23 cellular contexts compared by ENCODE assay signal in the genomic region with DNA sequence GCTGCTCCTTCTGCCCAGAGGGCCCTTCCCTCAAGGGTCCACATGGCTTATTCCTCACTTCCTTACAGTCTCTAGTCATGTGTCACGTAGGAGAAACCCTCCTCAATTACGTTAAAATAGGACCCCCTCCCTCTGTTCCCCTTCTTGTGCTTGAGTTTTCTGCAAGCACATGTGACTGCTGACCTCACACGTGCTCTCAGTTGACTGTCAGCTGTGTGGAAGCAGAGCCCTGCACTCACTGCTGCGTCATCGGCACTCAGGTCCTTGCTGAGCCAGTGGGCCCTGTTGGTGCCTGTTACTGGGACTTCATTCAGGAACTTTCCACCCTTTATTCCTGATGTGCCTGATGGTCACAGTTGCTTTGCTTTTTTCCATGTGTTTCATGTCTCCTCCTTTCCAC. TPM values are rescaled to one million over a fixed set of nuclear protein-coding genes. Genes with fewer than 3 reads are reported as not detected.
DNase-seq lines count a peak whose midpoint lies in the region; ATAC-seq and TF ChIP-seq lines count a peak whose summit lies in the region.
"Had no signal": no experiment of that assay in that cellular context is flagged by ENCODE, and none has a peak within 500 bp of the region (broad histone marks: within the 10 kb centered on the region; RNA-seq: fewer than 3 reads in every experiment).

No MANE protein-coding gene starts in this region.

- no peak overlapping the region for H3K18ac ChIP-seq in H9 (ENCODE audit: insufficient read length, low read depth, low read length)

- H2BK5ac ChIP-seq in H9 (ENCODE audit: insufficient read length, low read length): no peak overlapping the region

- H2BK15ac ChIP-seq in H9 (ENCODE audit: low read depth, low read length): no peak overlapping the region

- no peak overlapping the region for H2BK120ac ChIP-seq in H9 (ENCODE audit: low read depth, low read length, poor library complexity, severe bottlenecking)

- H3K4me1 ChIP-seq in H9 (ENCODE audit: insufficient read depth, low read length): no peaks in the 10 kb centered on the region
- no peaks in the 10 kb centered on the region for H3K4me1 ChIP-seq in ovary (ENCODE audit: insufficient read depth)
- H3K4me1 ChIP-seq: foreskin keratinocyte had no signal

- H4K20me1 ChIP-seq in H9 (ENCODE audit: control insufficient read depth, insufficient read depth, insufficient read length): no peaks in the 10 kb centered on the region

- H3K4me2 ChIP-seq in H9 (ENCODE audit: insufficient read depth, insufficient read length, low read length): no peak overlapping the region
- H3K4me2 ChIP-seq: BLaER1 treated with 17β-estradiol and CSF1 and Interleukin-3, amounts not matched to agents 10 nM and 100 nM; SK-N-SH had no signal

- no peak overlapping the region for H3K4me3 ChIP-seq in ovary
- H3K4me3 ChIP-seq: BLaER1 treated with 17β-estradiol and CSF1 and Interleukin-3, amounts not matched to agents 10 nM and 100 nM; GM23248 had no signal

- no peak overlapping the region for H2AK5ac ChIP-seq in H9 (ENCODE audit: insufficient read length, low read length)

- ATAC-seq in activated naive CD8-positive, alpha-beta T cell treated with anti-CD3 and anti-CD28 coated beads, Interleukin-2, amount 10 ng/mL, durations not matched to agents 7 days and 5 days (ENCODE audit: low read depth): no peak
- ATAC-seq in left colon: no peak
- ATAC-seq: foreskin keratinocyte had no signal

- POLR2A ChIA-PET in activated naive CD8-positive, alpha-beta T cell treated with anti-CD3 and anti-CD28 coated beads, Interleukin-2, amount 10 ng/mL, durations not matched to agents 7 days and 5 days (lab: Charles Lee): no interaction called here

- intact Hi-C loops in activated CD4-positive, alpha-beta T cell treated with anti-CD3 and anti-CD28 coated beads, Interleukin-2, amount 10 ng/mL, durations not matched to agents 24 days and 14 days (cut with micrococcal nuclease): no loop called here
- intact Hi-C loops in left colon (cut with DNase I, micrococcal nuclease): no loop called here
- intact Hi-C loops in ovary (cut with DNase I): loop anchor here in 1 of 4 donors (10.0 kb wide), 1 partner anchor 182 kb away; no protein-coding TSS in a partner anchor

- peaks cover 51% of the 10 kb centered on the region for H3K4me1 Mint-ChIP-seq in activated CD4-positive, alpha-beta T cell treated with anti-CD3 and anti-CD28 coated beads, Interleukin-2, amount 10 ng/mL, durations not matched to agents 24 days and 14 days
- H3K4me1 Mint-ChIP-seq in H9 (no peaks in the 10 kb centered on the region; a peak in 1 of 4 replicates), neural crest cell (no peaks in the 10 kb centered on the region)
- H3K4me1 Mint-ChIP-seq in activated naive CD8-positive, alpha-beta T cell treated with anti-CD3 and anti-CD28 coated beads, Interleukin-2, amount 10 ng/mL, durations not matched to agents 7 days and 5 days: peaks cover 57% of the 10 kb centered on the region

- H3K27ac Mint-ChIP-seq in activated CD4-positive, alpha-beta T cell treated with anti-CD3 and anti-CD28 coated beads, Interleukin-2, amount 10 ng/mL, durations not matched to agents 24 days and 14 days: peak overlapping the region; percentile 50
- H3K27ac Mint-ChIP-seq in H9 (peak overlapping the region in 2 of 3 experiments; percentile 9 to 18; a peak in 2 of 7 replicates), neural crest cell (ENCODE audit: unreplicated experiment) (peak overlapping the region; percentile 24)
- H3K27ac Mint-ChIP-seq in activated naive CD8-positive, alpha-beta T cell treated with anti-CD3 and anti-CD28 coated beads, Interleukin-2, amount 10 ng/mL, durations not matched to agents 7 days and 5 days: peak overlapping the region; percentile 67
- H3K27ac Mint-ChIP-seq: type B pancreatic cell had no signal

- H3K4me3 Mint-ChIP-seq in activated CD4-positive, alpha-beta T cell treated with anti-CD3 and anti-CD28 coated beads, Interleukin-2, amount 10 ng/mL, durations not matched to agents 24 days and 14 days: no peak overlapping the region
- no peak overlapping the region for H3K4me3 Mint-ChIP-seq in H9
- peak overlapping the region; percentile 24 for H3K4me3 Mint-ChIP-seq in activated naive CD8-positive, alpha-beta T cell treated with anti-CD3 and anti-CD28 coated beads, Interleukin-2, amount 10 ng/mL, durations not matched to agents 7 days and 5 days
- H3K4me3 Mint-ChIP-seq in neural crest cell: no peak overlapping the region
- H3K4me3 Mint-ChIP-seq: type B pancreatic cell had no signal

- H3K9ac ChIP-seq in H9 (ENCODE audit: extremely low read depth, insufficient read length, low read length): no peak overlapping the region
- H3K9ac ChIP-seq: BLaER1 treated with 17β-estradiol and CSF1 and Interleukin-3, amounts not matched to agents 10 nM and 100 nM; GM23248; SK-N-SH had no signal

- H3K79me1 ChIP-seq in H9 (ENCODE audit: insufficient read depth, low read depth, low read length, poor library complexity, severe bottlenecking): peaks cover 8% of the 10 kb centered on the region

- H3K36me3 ChIP-seq in ovary: no peaks in the 10 kb centered on the region

- no peaks in the 10 kb centered on the region; the same call in 1 of the 2 replicates for H3K79me2 ChIP-seq in H9 (ENCODE audit: insufficient read depth, low read length)

- no peak overlapping the region for H3K23ac ChIP-seq in H9 (ENCODE audit: insufficient read length, low read depth, low read length)

- WGBS in H9 (ENCODE audit: extremely low coverage, insufficient read length, low lambda C conversion rate): no CpG with 5 or more reads among the region's 5 CpGs
- WGBS in ovary, 3 donors: 92 to 94% (median 94%) methylated on average over 5 of the region's 5 CpGs

- H3K23me2 ChIP-seq in H9 (ENCODE audit: insufficient read length, low read depth, low read length, poor library complexity, severe bottlenecking): no peaks in the 10 kb centered on the region

- no peak for TF ChIP-seq POLR2A in ovary (IDR thresholded peaks at IDR 0.05)

- no peak overlapping the region for H4K5ac ChIP-seq in H9 (ENCODE audit: insufficient read length, low read depth, low read length)

- no peak overlapping the region for H4K8ac ChIP-seq in H9 (replicated peaks; ENCODE audit: insufficient read length, low read depth, low read length)

- no peak for TF ChIP-seq CTCF in H9 (conservative IDR thresholded peaks at IDR 0.05)
- no peak for TF ChIP-seq CTCF in neural crest cell (conservative IDR thresholded peaks at IDR 0.05)
- no peak for TF ChIP-seq CTCF in ovary (IDR thresholded peaks at IDR 0.05)

- H3K9me3 ChIP-seq in H9 (ENCODE audit: control insufficient read depth, low read depth, low read length) (no peaks in the 10 kb centered on the region), ovary (no peaks in the 10 kb centered on the region)
- H3K9me3 ChIP-seq: BLaER1 treated with 17β-estradiol and CSF1 and Interleukin-3, amounts not matched to agents 10 nM and 100 nM; SK-N-SH had no signal

- no peak overlapping the region for H3K14ac ChIP-seq in H9 (ENCODE audit: insufficient read depth, low read length)

- no peak overlapping the region for H3K56ac ChIP-seq in H9 (ENCODE audit: insufficient read length, low read depth, low read length)

- no peak overlapping the region for H3K4ac ChIP-seq in H9 (ENCODE audit: low read depth, low read length)

- H3K9me3 Mint-ChIP-seq in activated CD4-positive, alpha-beta T cell treated with anti-CD3 and anti-CD28 coated beads, Interleukin-2, amount 10 ng/mL, durations not matched to agents 24 days and 14 days: no peaks in the 10 kb centered on the region
- H3K9me3 Mint-ChIP-seq in H9 (no peaks in the 10 kb centered on the region), neural crest cell (no peaks in the 10 kb centered on the region)
- H3K9me3 Mint-ChIP-seq in activated naive CD8-positive, alpha-beta T cell treated with anti-CD3 and anti-CD28 coated beads, Interleukin-2, amount 10 ng/mL, durations not matched to agents 7 days and 5 days: no peaks in the 10 kb centered on the region
- H3K9me3 Mint-ChIP-seq: type B pancreatic cell had no signal

- H2BK12ac ChIP-seq in H9 (ENCODE audit: insufficient read length, low read depth, low read length): no peak overlapping the region

- no peak overlapping the region for H2AFZ ChIP-seq in H9 (ENCODE audit: low read length)
- H2AFZ ChIP-seq: GM23248 had no signal

- H3K27me3 ChIP-seq in H9 (ENCODE audit: insufficient read depth, low read length) (no peaks in the 10 kb centered on the region), ovary (no peaks in the 10 kb centered on the region)
- H3K27me3 ChIP-seq: BLaER1 treated with 17β-estradiol and CSF1 and Interleukin-3, amounts not matched to agents 10 nM and 100 nM; foreskin keratinocyte had no signal

- H2BK20ac ChIP-seq in H9 (ENCODE audit: low read depth, low read length, poor library complexity, severe bottlenecking): no peak overlapping the region

- TF ChIP-seq EP300 in ovary (IDR thresholded peaks at IDR 0.05): no peak

- H4K91ac ChIP-seq in H9 (ENCODE audit: insufficient read length, low read depth, low read length): no peak overlapping the region

- no peaks in the 10 kb centered on the region for H3K27me3 Mint-ChIP-seq in activated CD4-positive, alpha-beta T cell treated with anti-CD3 and anti-CD28 coated beads, Interleukin-2, amount 10 ng/mL, durations not matched to agents 24 days and 14 days
- no peaks in the 10 kb centered on the region for H3K27me3 Mint-ChIP-seq in H9 (ENCODE audit: low read depth)
- H3K27me3 Mint-ChIP-seq in activated naive CD8-positive, alpha-beta T cell treated with anti-CD3 and anti-CD28 coated beads, Interleukin-2, amount 10 ng/mL, durations not matched to agents 7 days and 5 days: no peaks in the 10 kb centered on the region
- no peaks in the 10 kb centered on the region for H3K27me3 Mint-ChIP-seq in neural crest cell (ENCODE audit: low read depth)
- H3K27me3 Mint-ChIP-seq: type B pancreatic cell had no signal

- no peak for DNase-seq in activated CD4-positive, alpha-beta T cell treated with anti-CD3 and anti-CD28 coated beads, Interleukin-2, amount 10 ng/mL, durations not matched to agents 24 days and 14 days
- no peak for DNase-seq in activated CD4-positive, alpha-beta T cell treated with anti-CD3 and anti-CD28 coated beads, Interleukin-2, amount 50 U/mL, for 1 hour
- DNase-seq in H9: no peak
- no peak for DNase-seq in activated naive CD8-positive, alpha-beta T cell treated with anti-CD3 and anti-CD28 coated beads, Interleukin-2, amount 10 ng/mL, durations not matched to agents 7 days and 5 days
- DNase-seq in neural crest cell (ENCODE audit: low read depth, low spot score): no peak
- no peak for DNase-seq in left colon
- DNase-seq in ovary: no peak
- DNase-seq in RKO (ENCODE audit: low spot score): no peak
- DNase-seq: activated CD8-positive, alpha-beta memory T cell treated with anti-CD3 and anti-CD28 coated beads for 24 hours; activated gamma-delta T cell; DMS79; foreskin keratinocyte; GM23248; hypothalamus; NCI-H1694 treated with DMSO at 0.1 percent for 48 hours; NCI-H226; SK-N-SH had no signal

- H3K36me3 Mint-ChIP-seq in activated CD4-positive, alpha-beta T cell treated with anti-CD3 and anti-CD28 coated beads, Interleukin-2, amount 10 ng/mL, durations not matched to agents 24 days and 14 days (ENCODE audit: low read depth): peaks cover 74% of the 10 kb centered on the region
- peaks cover 53 to 96% (median 78%) of the 10 kb centered on the region in 3 experiments; a peak in 6 of 7 replicates for H3K36me3 Mint-ChIP-seq in H9 (ENCODE audit: insufficient read depth in 1 of 3, low read depth in 3 of 3)
- peaks cover 54% of the 10 kb centered on the region for H3K36me3 Mint-ChIP-seq in activated naive CD8-positive, alpha-beta T cell treated with anti-CD3 and anti-CD28 coated beads, Interleukin-2, amount 10 ng/mL, durations not matched to agents 7 days and 5 days
- H3K36me3 Mint-ChIP-seq in neural crest cell (ENCODE audit: low read depth): peaks cover 9% of the 10 kb centered on the region

- H3K27ac ChIP-seq in H9 (ENCODE audit: insufficient read length, low read depth, low read length) (no peak overlapping the region), ovary (no peak overlapping the region)
- H3K27ac ChIP-seq: BLaER1 treated with 17β-estradiol and CSF1 and Interleukin-3, amounts not matched to agents 10 nM and 100 nM; foreskin keratinocyte; GM23248 had no signal

- no peak overlapping the region for H3T11ph ChIP-seq in H9 (ENCODE audit: low read length)

RNA-seq across cellular contexts. Expression of a gene that starts 11.1 kb away (rescaled TPM):
- total RNA-seq in activated CD4-positive, alpha-beta T cell treated with anti-CD3 and anti-CD28 coated beads, Interleukin-2, amount 10 ng/mL, durations not matched to agents 24 days and 14 days: 36.7 and 37.9 TPM in 2 replicates
- total RNA-seq in H9 (2021): 39.3 and 42.0 TPM in 2 replicates
- 10 to 100 TPM; 60.8 to 67.6 TPM for total RNA-seq in activated naive CD8-positive, alpha-beta T cell treated with anti-CD3 and anti-CD28 coated beads, Interleukin-2, amount 10 ng/mL, durations not matched to agents 7 days and 5 days
- 26.9 and 28.2 TPM in 2 replicates for total RNA-seq in neural crest cell
- total RNA-seq in left colon: 10 to 100 TPM; 34.5 to 36.2 TPM
- 10 to 100 TPM; 16.3 to 32.3 (median 21.4) TPM for total RNA-seq in ovary
- 10 to 100 TPM in 1 of 2 donors, 1 to 10 TPM in 1; 9.5 to 17.6 TPM for polyA plus RNA-seq in ovary

RNA-seq across cellular contexts. Expression of a gene that starts 45.1 kb away (rescaled TPM):
- total RNA-seq in activated CD4-positive, alpha-beta T cell treated with anti-CD3 and anti-CD28 coated beads, Interleukin-2, amount 10 ng/mL, durations not matched to agents 24 days and 14 days: not detected in 2 replicates
- not detected in 2 replicates for total RNA-seq in H9 (2021)
- total RNA-seq in activated naive CD8-positive, alpha-beta T cell treated with anti-CD3 and anti-CD28 coated beads, Interleukin-2, amount 10 ng/mL, durations not matched to agents 7 days and 5 days: under 1 TPM in 1 of 2 experiments, not detected in 1; 0.45 TPM
- not detected in 2 replicates for total RNA-seq in neural crest cell
- total RNA-seq in left colon: not detected
- not detected for total RNA-seq in ovary
- not detected for polyA plus RNA-seq in ovary
- total RNA-seq: foreskin keratinocyte, GM23248, kidney epithelial cell, MCF 10A, renal cortical epithelial cell had no signal
- polyA plus RNA-seq: foreskin keratinocyte, GM23248, neural cell, SK-N-SH had no signal

Comparison
In these comparisons a context has a peak if more than half of its experiments do, and no peak if none do; other contexts are left out.
1. H3K27ac Mint-ChIP-seq: peak in every context shown above with its lines; median percentile 67 in activated naive CD8-positive, alpha-beta T cell treated with anti-CD3 and anti-CD28 coated beads, Interleukin-2, amount 10 ng/mL, durations not matched to agents 7 days and 5 days; 50 in activated CD4-positive, alpha-beta T cell treated with anti-CD3 and anti-CD28 coated beads, Interleukin-2, amount 10 ng/mL, durations not matched to agents 24 days and 14 days; 24 in neural crest cell; 14 in H9.